ENCODE assay signal across 13 cellular contexts in genomic region chr6:89483111-89483720, GRCh38. TPM values are rescaled to one million over a fixed set of nuclear protein-coding genes. Genes with fewer than 3 reads are reported as not detected.
DNase-seq lines count a peak whose midpoint lies in the region; ATAC-seq, FAIRE-seq and TF ChIP-seq lines count a peak whose summit lies in the region.
"Had no signal": no experiment of that assay in that cellular context is flagged by ENCODE, and none has a peak within 500 bp of the region (broad histone marks: within the 10 kb centered on the region; RNA-seq: fewer than 3 reads in every experiment).

No MANE protein-coding gene starts in this region.

- H3K36me3 ChIP-seq in GM23338 (ENCODE audit: insufficient read depth) (no peaks in the 10 kb centered on the region), small intestine (ENCODE audit: control insufficient read depth in 2 of 2, insufficient read depth in 2 of 2, low read length in 2 of 2) (no peaks in the 10 kb centered on the region)

- no peaks in the 10 kb centered on the region for H3K36me3 Mint-ChIP-seq in GM23338 (ENCODE audit: low read depth)
- H3K36me3 Mint-ChIP-seq: activated CD8-positive, alpha-beta memory T cell treated with anti-CD3 and anti-CD28 coated beads, Interleukin-2, amount 10 ng/mL, durations not matched to agents 7 days and 5 days had no signal

- peaks cover 41% of the 10 kb centered on the region for H3K4me1 Mint-ChIP-seq in GM23338

- H3K9me3 ChIP-seq in small intestine (ENCODE audit: control insufficient read depth, low read depth), result no peaks in the 10 kb centered on the region

- TF ChIP-seq CTCF in GM23338 (conservative IDR thresholded peaks at IDR 0.05; ENCODE audit: low read depth in 2 of 2), result no peak

- no peak for FAIRE-seq in small intestine (lab: Jason Lieb, UNC)
- FAIRE-seq: bronchial epithelial cell, frontal cortex had no signal

- peaks cover 27% of the 10 kb centered on the region for H3K4me1 ChIP-seq in GM23338 (ENCODE audit: insufficient read depth)
- no peaks in the 10 kb centered on the region for H3K4me1 ChIP-seq in small intestine (ENCODE audit: control insufficient read depth in 2 of 2, insufficient read depth in 1 of 2, low read depth in 1 of 2, low read length in 1 of 2)

- WGBS in small intestine, 3 donors, result 68 to 75% (median 71%) methylated on average over 7 of the region's 7 CpGs

- H3K9me3 Mint-ChIP-seq in GM23338, result no peaks in the 10 kb centered on the region
- H3K9me3 Mint-ChIP-seq: nephron progenitor cell had no signal

- H3K79me2 ChIP-seq in GM23338 (replicated peaks; ENCODE audit: insufficient read depth), result no peaks in the 10 kb centered on the region

- ATAC-seq in GM23338, result peak; percentile 99
- no peak for ATAC-seq in GM19023 (IDR thresholded peaks at IDR 0.05; ENCODE audit: unreplicated experiment)
- no peak for ATAC-seq in GM21737 (IDR thresholded peaks at IDR 0.05; ENCODE audit: unreplicated experiment)
- no peak for ATAC-seq in HG03469 (IDR thresholded peaks at IDR 0.05; ENCODE audit: unreplicated experiment)
- ATAC-seq: activated CD8-positive, alpha-beta memory T cell treated with anti-CD3 and anti-CD28 coated beads, Interleukin-2, amount 10 ng/mL, durations not matched to agents 7 days and 5 days had no signal

- H3K27ac ChIP-seq in GM23338 (ENCODE audit: low read depth) (peak overlapping the region; percentile 55), small intestine (ENCODE audit: low read depth in 1 of 2, low read length in 1 of 2) (no peak overlapping the region)

- no peaks in the 10 kb centered on the region for H3K27me3 ChIP-seq in GM23338 (ENCODE audit: insufficient read depth)
- no peaks in the 10 kb centered on the region for H3K27me3 ChIP-seq in small intestine (ENCODE audit: control insufficient read depth in 2 of 2, insufficient read depth in 2 of 2, low read length in 2 of 2)

- no peak overlapping the region for H2AFZ ChIP-seq in GM23338

- DNase-seq in GM23338 (ENCODE audit: low spot score) (peak; percentile 88), RPMI7951 (ENCODE audit: low read depth) (peak; percentile 10), hepatic stellate cell (ENCODE audit: low spot score) (peak; percentile 12), retina (peak; percentile 55), small intestine (no peak)
- DNase-seq: activated CD8-positive, alpha-beta memory T cell treated with anti-CD3 and anti-CD28 coated beads, Interleukin-2, amount 10 ng/mL, durations not matched to agents 7 days and 5 days; NCI-H1048; nephron progenitor cell had no signal

- peak overlapping the region; percentile 54 for H3K4me2 ChIP-seq in GM23338

- no peaks in the 10 kb centered on the region for H3F3A ChIP-seq in GM23338 (replicated peaks; ENCODE audit: low read depth)

- H3K4me3 ChIP-seq in GM23338, result peak overlapping the region; percentile 20; the same call in 1 of the 2 replicates
- no peak overlapping the region for H3K4me3 ChIP-seq in small intestine (ENCODE audit: low read depth in 1 of 2, low read length in 2 of 2)

- peaks cover 1% of the 10 kb centered on the region for H3K27me3 Mint-ChIP-seq in GM23338 (ENCODE audit: insufficient read depth, low read depth, poor library complexity)

- no peaks in the 10 kb centered on the region for H3K9me2 ChIP-seq in GM23338 (ENCODE audit: insufficient read depth)

- no peaks in the 10 kb centered on the region for H4K20me1 ChIP-seq in GM23338 (replicated peaks; ENCODE audit: insufficient read depth)

- peak overlapping the region; percentile 51 for H3K4me3 Mint-ChIP-seq in GM23338
- H3K4me3 Mint-ChIP-seq: activated CD8-positive, alpha-beta memory T cell treated with anti-CD3 and anti-CD28 coated beads, Interleukin-2, amount 10 ng/mL, durations not matched to agents 7 days and 5 days; nephron progenitor cell had no signal

- H3K27ac Mint-ChIP-seq in GM23338, result peak overlapping the region; percentile 70
- H3K27ac Mint-ChIP-seq: activated CD8-positive, alpha-beta memory T cell treated with anti-CD3 and anti-CD28 coated beads, Interleukin-2, amount 10 ng/mL, durations not matched to agents 7 days and 5 days; nephron progenitor cell had no signal

TF ChIP-seq in GM23338, 12 proteins besides CTCF, POLR2A, EP300 and RAD21:
- TF ChIP-seq ZNF114 (CRISPR knock-in tag; IDR thresholded peaks at IDR 0.05) (0 out of 2 replicates have a peak, but pooled peaks have one; percentile 39), ZNF462 (CRISPR knock-in tag; IDR thresholded peaks at IDR 0.05) (peak; percentile 71; the same call in 1 of the 2 replicates), CREB1 (CRISPR knock-in tag; IDR thresholded peaks at IDR 0.05; ENCODE audit: low read depth) (0 out of 2 replicates have a peak, but pooled peaks have one; percentile 3), EZH2phosphoT487 (IDR thresholded peaks at IDR 0.05; ENCODE audit: unreplicated experiment) (no peak)

RNA-seq across cellular contexts. Expression of gene ANKRD6, which starts 50.3 kb away (rescaled TPM):
- 9.2 and 20.4 TPM in 2 replicates for total RNA-seq in GM23338 (2014; rRNA removed; shearing (Covaris generic))
- 2.1 and 3.2 TPM in 2 replicates for polyA plus RNA-seq in GM23338 (2016; fragmentation: Nextera tagmentation; extraction: Ambion mirVana)
- 0.48 and 2.7 TPM in 2 replicates for total RNA-seq in RPMI7951 (2014; rRNA removed; shearing (Covaris generic))
- 1 to 10 TPM in 2 of 3 donors, under 1 TPM in 1; 0.89 to 1.9 (median 1.7) TPM for polyA plus RNA-seq in small intestine
